Comparison of ENCODE assay signal across 8 cellular contexts in genomic region chr1:36083635-36084501, GRCh38. TPM values are rescaled to one million over a fixed set of nuclear protein-coding genes. Genes with fewer than 3 reads are reported as not detected.
DNase-seq lines count a peak whose midpoint lies in the region; ATAC-seq and TF ChIP-seq lines count a peak whose summit lies in the region.

Gene TEKT2, plus strand, starts transcription at chr1:36084094. Its CDS starts 828 bp downstream, at chr1:36084922.

- peak; percentile 59 for DNase-seq in activated CD8-positive, alpha-beta memory T cell treated with anti-CD3 and anti-CD28 coated beads, Interleukin-2, amount 50 U/mL, for 48 hours
- DNase-seq in activated CD8-positive, alpha-beta memory T cell treated with anti-CD3 and anti-CD28 coated beads, Interleukin-2, amount 10 ng/mL, durations not matched to agents 7 days and 5 days: no peak
- DNase-seq in RPMI7951 (ENCODE audit: low read depth) (peak; percentile 57), fibroblast of pulmonary artery (ENCODE audit: low read depth) (peak; percentile 33), nucleus accumbens (lab: John Stamatoyannopoulos, UW) (peak in 46 of 56 donors; percentile 10 to 86 (median 55)), NCI-H1048 (lab: John Stamatoyannopoulos, UW) (no peak)

- no peak for ATAC-seq in activated CD8-positive, alpha-beta memory T cell treated with anti-CD3 and anti-CD28 coated beads, Interleukin-2, amount 10 ng/mL, durations not matched to agents 7 days and 5 days
- ATAC-seq in HG02588 (IDR thresholded peaks at IDR 0.05; ENCODE audit: unreplicated experiment) (no peak), HG03442 (IDR thresholded peaks at IDR 0.05; ENCODE audit: unreplicated experiment) (no peak)

- H3K27me3 Mint-ChIP-seq in activated CD8-positive, alpha-beta memory T cell treated with anti-CD3 and anti-CD28 coated beads, Interleukin-2, amount 10 ng/mL, durations not matched to agents 7 days and 5 days: peaks cover 38% of the 10 kb centered on the region

- no peak within 1 kb of the TSS for H3K27ac Mint-ChIP-seq in activated CD8-positive, alpha-beta memory T cell treated with anti-CD3 and anti-CD28 coated beads, Interleukin-2, amount 10 ng/mL, durations not matched to agents 7 days and 5 days

- H3K4me3 ChIP-seq in fibroblast of pulmonary artery (replicated peaks; ENCODE audit: low read depth, low read length): peak within 1 kb of the TSS; percentile 56

- CTCF ChIA-PET in activated CD8-positive, alpha-beta memory T cell treated with anti-CD3 and anti-CD28 coated beads, Interleukin-2, amount 10 ng/mL, durations not matched to agents 7 days and 5 days (lab: Charles Lee): interaction anchor here (0.5 to 1.5 kb wide), 2 partner anchors 51 to 69 kb away, joined by 3 to 5 read pairs; no protein-coding TSS in a partner anchor

- no peak for TF ChIP-seq CTCF in fibroblast of pulmonary artery (IDR thresholded peaks at IDR 0.05; ENCODE audit: low read length, missing control alignments)

- no peak within 1 kb of the TSS for H3K4me3 Mint-ChIP-seq in activated CD8-positive, alpha-beta memory T cell treated with anti-CD3 and anti-CD28 coated beads, Interleukin-2, amount 10 ng/mL, durations not matched to agents 7 days and 5 days

- peaks cover 5% of the 10 kb centered on the region for H3K4me1 Mint-ChIP-seq in activated CD8-positive, alpha-beta memory T cell treated with anti-CD3 and anti-CD28 coated beads, Interleukin-2, amount 10 ng/mL, durations not matched to agents 7 days and 5 days

- no peaks in the 10 kb centered on the region for H3K36me3 Mint-ChIP-seq in activated CD8-positive, alpha-beta memory T cell treated with anti-CD3 and anti-CD28 coated beads, Interleukin-2, amount 10 ng/mL, durations not matched to agents 7 days and 5 days

- no peaks in the 10 kb centered on the region for H3K9me3 Mint-ChIP-seq in activated CD8-positive, alpha-beta memory T cell treated with anti-CD3 and anti-CD28 coated beads, Interleukin-2, amount 10 ng/mL, durations not matched to agents 7 days and 5 days (ENCODE audit: low read depth)

RNA-seq across cellular contexts. Expression of gene TEKT2, which starts in this region (rescaled TPM):
- total RNA-seq in activated CD8-positive, alpha-beta memory T cell treated with anti-CD3 and anti-CD28 coated beads, Interleukin-2, amount 10 ng/mL, durations not matched to agents 7 days and 5 days: not detected
- total RNA-seq in RPMI7951 (2014; rRNA removed; shearing (Covaris generic)): 0.20 TPM in 1 of 2 replicates, not detected in the other

Comparison
In these comparisons a context has a peak if more than half of its experiments do, and no peak if none do; other contexts are left out.
1. DNase-seq: peak in activated CD8-positive, alpha-beta memory T cell treated with anti-CD3 and anti-CD28 coated beads, Interleukin-2, amount 50 U/mL, for 48 hours (single experiment), fibroblast of pulmonary artery (single experiment) and nucleus accumbens (46 of 56); none in activated CD8-positive, alpha-beta memory T cell treated with anti-CD3 and anti-CD28 coated beads, Interleukin-2, amount 10 ng/mL, durations not matched to agents 7 days and 5 days (single experiment) and NCI-H1048 (single experiment).
2. Peak in DNase-seq in RPMI7951; RNA of the gene not detected or under 1 TPM.